21 cellular contexts compared by ENCODE assay signal in genomic region chr1:7402548-7402850, GRCh38.
A peak's percentile ranks its signal among the peaks of the same experiment; 100 is the strongest.
DNase-seq lines count a peak whose midpoint lies in the region; ATAC-seq, FAIRE-seq and TF ChIP-seq lines count a peak whose summit lies in the region.
"Had no signal": no experiment of that assay in that cellular context is flagged by ENCODE, and none has a peak within 500 bp of the region (broad histone marks: within the 10 kb centered on the region; RNA-seq: fewer than 3 reads in every experiment).

No MANE protein-coding gene starts in this region.

- H3K9me3 ChIP-seq in SJSA1 (replicated peaks): peaks cover 2% of the 10 kb centered on the region; the same call in 1 of the 2 replicates
- H3K9me3 ChIP-seq: MG63, pancreas had no signal

- peak; percentile 30 for DNase-seq in activated CD4-positive, alpha-beta T cell treated with anti-CD3 and anti-CD28 coated beads, Interleukin-2, amount 10 ng/mL, durations not matched to agents 24 days and 14 days
- DNase-seq in activated CD4-positive, alpha-beta T cell treated with anti-CD3 and anti-CD28 coated beads, Interleukin-2, amount 10 ng/mL, durations not matched to agents 7 days and 5 days: no peak
- DNase-seq in SJSA1 (ENCODE audit: low read depth in 1 of 2, low spot score in 2 of 2) (peak; percentile 9 to 28), islet precursor cell (peak; percentile 57), GM12892 (ENCODE audit: insufficient read length) (no peak), NCI-H2107 (lab: John Stamatoyannopoulos, UW) (no peak)
- peak; percentile 2 for DNase-seq in stimulated activated CD8-positive, alpha-beta memory T cell treated with anti-CD3 and anti-CD28 coated beads, Interleukin-4, amount 100 ng/mL, for 48 hours
- DNase-seq: activated CD4-positive, alpha-beta T cell treated with anti-CD3 and anti-CD28 coated beads, Interleukin-2, amount 50 U/mL, for 48 hours; activated naive CD8-positive, alpha-beta T cell treated with anti-CD3 and anti-CD28 coated beads, Interleukin-2, amount 10 ng/mL, durations not matched to agents 7 days and 5 days; activated T-cell treated with anti-CD3 and anti-CD28 coated beads, Interleukin-2, amount 50 U/mL, for 72 hours; DMS153; left ventricle myocardium superior; T-helper 1 cell had no signal

- no peaks in the 10 kb centered on the region for H3K4me1 Mint-ChIP-seq in activated CD4-positive, alpha-beta T cell treated with anti-CD3 and anti-CD28 coated beads, Interleukin-2, amount 10 ng/mL, durations not matched to agents 24 days and 14 days
- H3K4me1 Mint-ChIP-seq in activated CD4-positive, alpha-beta T cell treated with anti-CD3 and anti-CD28 coated beads, Interleukin-2, amount 10 ng/mL, durations not matched to agents 7 days and 5 days: no peaks in the 10 kb centered on the region
- H3K4me1 Mint-ChIP-seq: activated naive CD8-positive, alpha-beta T cell treated with anti-CD3 and anti-CD28 coated beads, Interleukin-2, amount 10 ng/mL, durations not matched to agents 7 days and 5 days had no signal

- FAIRE-seq in GM12892 (lab: Jason Lieb, UNC): no peak
- FAIRE-seq: pancreas had no signal

- H3K36me3 ChIP-seq in SJSA1: no peaks in the 10 kb centered on the region
- H3K36me3 ChIP-seq: BLaER1 treated with 17β-estradiol and CSF1 and Interleukin-3, amounts not matched to agents 10 nM and 100 nM; MG63; pancreas had no signal

- H3K9me3 Mint-ChIP-seq in activated CD4-positive, alpha-beta T cell treated with anti-CD3 and anti-CD28 coated beads, Interleukin-2, amount 10 ng/mL, durations not matched to agents 24 days and 14 days: no peaks in the 10 kb centered on the region
- no peaks in the 10 kb centered on the region for H3K9me3 Mint-ChIP-seq in activated CD4-positive, alpha-beta T cell treated with anti-CD3 and anti-CD28 coated beads, Interleukin-2, amount 10 ng/mL, durations not matched to agents 7 days and 5 days
- H3K9me3 Mint-ChIP-seq: activated naive CD8-positive, alpha-beta T cell treated with anti-CD3 and anti-CD28 coated beads, Interleukin-2, amount 10 ng/mL, durations not matched to agents 7 days and 5 days had no signal

- no peak overlapping the region for H3K4me3 Mint-ChIP-seq in activated CD4-positive, alpha-beta T cell treated with anti-CD3 and anti-CD28 coated beads, Interleukin-2, amount 10 ng/mL, durations not matched to agents 24 days and 14 days
- no peak overlapping the region for H3K4me3 Mint-ChIP-seq in activated CD4-positive, alpha-beta T cell treated with anti-CD3 and anti-CD28 coated beads, Interleukin-2, amount 10 ng/mL, durations not matched to agents 7 days and 5 days
- H3K4me3 Mint-ChIP-seq: activated naive CD8-positive, alpha-beta T cell treated with anti-CD3 and anti-CD28 coated beads, Interleukin-2, amount 10 ng/mL, durations not matched to agents 7 days and 5 days; activated T-cell treated with anti-CD3 and anti-CD28 coated beads, Interleukin-2, amount 50 U/mL, for 72 hours had no signal

- no peak for ATAC-seq in HG02870 (IDR thresholded peaks at IDR 0.05; ENCODE audit: unreplicated experiment)
- ATAC-seq: left ventricle myocardium superior, Right ventricle myocardium inferior had no signal

- H3K36me3 Mint-ChIP-seq in activated CD4-positive, alpha-beta T cell treated with anti-CD3 and anti-CD28 coated beads, Interleukin-2, amount 10 ng/mL, durations not matched to agents 24 days and 14 days (ENCODE audit: low read depth): no peaks in the 10 kb centered on the region
- no peaks in the 10 kb centered on the region for H3K36me3 Mint-ChIP-seq in activated CD4-positive, alpha-beta T cell treated with anti-CD3 and anti-CD28 coated beads, Interleukin-2, amount 10 ng/mL, durations not matched to agents 7 days and 5 days (ENCODE audit: low read depth)
- H3K36me3 Mint-ChIP-seq: activated naive CD8-positive, alpha-beta T cell treated with anti-CD3 and anti-CD28 coated beads, Interleukin-2, amount 10 ng/mL, durations not matched to agents 7 days and 5 days had no signal

- CTCF ChIA-PET in activated CD4-positive, alpha-beta T cell treated with anti-CD3 and anti-CD28 coated beads, Interleukin-2, amount 10 ng/mL, durations not matched to agents 7 days and 5 days (lab: Charles Lee): no interaction called here

- H3K4me1 ChIP-seq in SJSA1 (replicated peaks): peaks cover 14% of the 10 kb centered on the region
- H3K4me1 ChIP-seq: pancreas had no signal

- POLR2A ChIA-PET in activated CD4-positive, alpha-beta T cell treated with anti-CD3 and anti-CD28 coated beads, Interleukin-2, amount 10 ng/mL, durations not matched to agents 7 days and 5 days (lab: Charles Lee): no interaction called here

- peak overlapping the region; percentile 63 for H3K27ac ChIP-seq in SJSA1
- H3K27ac ChIP-seq: 22Rv1; BLaER1 treated with 17β-estradiol and CSF1 and Interleukin-3, amounts not matched to agents 10 nM and 100 nM; pancreas; skin epidermis; VCaP had no signal

- H3K27me3 Mint-ChIP-seq in activated CD4-positive, alpha-beta T cell treated with anti-CD3 and anti-CD28 coated beads, Interleukin-2, amount 10 ng/mL, durations not matched to agents 24 days and 14 days: peaks cover 6% of the 10 kb centered on the region
- H3K27me3 Mint-ChIP-seq in activated CD4-positive, alpha-beta T cell treated with anti-CD3 and anti-CD28 coated beads, Interleukin-2, amount 10 ng/mL, durations not matched to agents 7 days and 5 days: peaks cover 2% of the 10 kb centered on the region

- no peak for TF ChIP-seq POLR2A in GM12892 (IDR thresholded peaks at IDR 0.05; ENCODE audit: low read depth, low read length)

- intact Hi-C loops in activated CD4-positive, alpha-beta T cell treated with anti-CD3 and anti-CD28 coated beads, Interleukin-2, amount 10 ng/mL, durations not matched to agents 24 days and 14 days (cut with micrococcal nuclease): no loop called here

- no peak overlapping the region for H3K4me3 ChIP-seq in SJSA1
- H3K4me3 ChIP-seq: BLaER1 treated with 17β-estradiol and CSF1 and Interleukin-3, amounts not matched to agents 10 nM and 100 nM; MG63; pancreas; skin epidermis had no signal

- H3K27ac Mint-ChIP-seq in activated CD4-positive, alpha-beta T cell treated with anti-CD3 and anti-CD28 coated beads, Interleukin-2, amount 10 ng/mL, durations not matched to agents 24 days and 14 days: no peak overlapping the region
- no peak overlapping the region for H3K27ac Mint-ChIP-seq in activated CD4-positive, alpha-beta T cell treated with anti-CD3 and anti-CD28 coated beads, Interleukin-2, amount 10 ng/mL, durations not matched to agents 7 days and 5 days
- H3K27ac Mint-ChIP-seq: activated naive CD8-positive, alpha-beta T cell treated with anti-CD3 and anti-CD28 coated beads, Interleukin-2, amount 10 ng/mL, durations not matched to agents 7 days and 5 days; activated T-cell treated with anti-CD3 and anti-CD28 coated beads, Interleukin-2, amount 50 U/mL, for 72 hours had no signal

- H3K27me3 ChIP-seq in SJSA1 (replicated peaks): no peaks in the 10 kb centered on the region
- H3K27me3 ChIP-seq: BLaER1 treated with 17β-estradiol and CSF1 and Interleukin-3, amounts not matched to agents 10 nM and 100 nM; MG63; pancreas had no signal

Comparison
In these comparisons a context has a peak if more than half of its experiments do, and no peak if none do; other contexts are left out.
1. DNase-seq: peak in activated CD4-positive, alpha-beta T cell treated with anti-CD3 and anti-CD28 coated beads, Interleukin-2, amount 10 ng/mL, durations not matched to agents 24 days and 14 days (single experiment), SJSA1 (2 of 2), islet precursor cell (single experiment) and stimulated activated CD8-positive, alpha-beta memory T cell treated with anti-CD3 and anti-CD28 coated beads, Interleukin-4, amount 100 ng/mL, for 48 hours (single experiment); none in activated CD4-positive, alpha-beta T cell treated with anti-CD3 and anti-CD28 coated beads, Interleukin-2, amount 10 ng/mL, durations not matched to agents 7 days and 5 days (single experiment), GM12892 (single experiment) and NCI-H2107 (single experiment).